ENCODE assay signal across 8 cellular contexts in genomic region chr3:122100591-122101491, GRCh38. TPM values are rescaled to one million over a fixed set of nuclear protein-coding genes. Genes with fewer than 3 reads are reported as not detected.
A peak's percentile ranks its signal among the peaks of the same experiment; 100 is the strongest.
DNase-seq lines count a peak whose midpoint lies in the region; ATAC-seq lines count a peak whose summit lies in the region.

No MANE protein-coding gene starts in this region.

- H3K4me1 Mint-ChIP-seq in activated T-cell treated with anti-CD3 and anti-CD28 coated beads, Interleukin-2, amount 50 U/mL, for 72 hours (ENCODE audit: low read depth): no peaks in the 10 kb centered on the region

- DNase-seq in stimulated activated naive CD4-positive, alpha-beta T cell treated with Interleukin-2 at 50 U/mL for 16 hours (lab: John Stamatoyannopoulos, UW): peak; percentile 24
- no peak for DNase-seq in stimulated activated naive CD4-positive, alpha-beta T cell (lab: John Stamatoyannopoulos, UW)
- peak; percentile 31 to 54 for DNase-seq in activated T-cell treated with anti-CD3 and anti-CD28 coated beads, Interleukin-2, amount 50 U/mL, for 72 hours
- DNase-seq in cortex of kidney (lab: John Stamatoyannopoulos, UW) (no peak), HuH-7.5 (ENCODE audit: low spot score) (no peak), NK-92 (lab: John Stamatoyannopoulos, UW; ENCODE audit: unreplicated experiment) (no peak)

- peak overlapping the region; percentile 70 to 76 for H3K4me3 Mint-ChIP-seq in activated T-cell treated with anti-CD3 and anti-CD28 coated beads, Interleukin-2, amount 50 U/mL, for 72 hours

- H3K27ac Mint-ChIP-seq in activated T-cell treated with anti-CD3 and anti-CD28 coated beads, Interleukin-2, amount 50 U/mL, for 72 hours: peak overlapping the region; percentile 51

- H3K27me3 Mint-ChIP-seq in activated T-cell treated with anti-CD3 and anti-CD28 coated beads, Interleukin-2, amount 50 U/mL, for 72 hours (ENCODE audit: low read depth): no peaks in the 10 kb centered on the region

- no peaks in the 10 kb centered on the region for H3K36me3 Mint-ChIP-seq in activated T-cell treated with anti-CD3 and anti-CD28 coated beads, Interleukin-2, amount 50 U/mL, for 72 hours (ENCODE audit: insufficient read depth in 2 of 2)

- H3K9me3 Mint-ChIP-seq in activated T-cell treated with anti-CD3 and anti-CD28 coated beads, Interleukin-2, amount 50 U/mL, for 72 hours: no peaks in the 10 kb centered on the region

- ATAC-seq in HG03039 (IDR thresholded peaks at IDR 0.05; ENCODE audit: unreplicated experiment): peak; percentile 30
- ATAC-seq in activated T-cell treated with anti-CD3 and anti-CD28 coated beads, Interleukin-2, amount 50 U/mL, for 72 hours (replicated peaks in 1 of 2): peak; percentile 8 to 48
- ATAC-seq in HG03097 (IDR thresholded peaks at IDR 0.05; ENCODE audit: low FRiP score, unreplicated experiment): no peak

RNA-seq across cellular contexts. Expression of gene CD86, which starts 45.7 kb away (rescaled TPM):
- 1 to 10 TPM; 2.4 to 2.5 TPM for total RNA-seq in activated T-cell treated with anti-CD3 and anti-CD28 coated beads, Interleukin-2, amount 50 U/mL, for 72 hours

Comparison
In these comparisons a context has a peak if more than half of its experiments do, and no peak if none do; other contexts are left out.
1. DNase-seq: peak in stimulated activated naive CD4-positive, alpha-beta T cell treated with Interleukin-2 at 50 U/mL for 16 hours (single experiment) and activated T-cell treated with anti-CD3 and anti-CD28 coated beads, Interleukin-2, amount 50 U/mL, for 72 hours (2 of 2); none in stimulated activated naive CD4-positive, alpha-beta T cell (0 of 6), cortex of kidney (single experiment), HuH-7.5 (single experiment) and NK-92 (single experiment).